8 cellular contexts compared by ENCODE assay signal in genomic region chr5:176537608-176538504, GRCh38. TPM values are rescaled to one million over a fixed set of nuclear protein-coding genes. Genes with fewer than 3 reads are reported as not detected.
DNase-seq lines count a peak whose midpoint lies in the region; ATAC-seq and TF ChIP-seq lines count a peak whose summit lies in the region.

No MANE protein-coding gene starts in this region.

- H3K9me3 Mint-ChIP-seq in activated CD4-positive, alpha-beta T cell treated with anti-CD3 and anti-CD28 coated beads, Interleukin-2, amount 10 ng/mL, durations not matched to agents 7 days and 5 days: no peaks in the 10 kb centered on the region

- peak overlapping the region; percentile 86 for H3K4me3 ChIP-seq in BJ (ENCODE audit: low read depth, low read length)
- H3K4me3 ChIP-seq in coronary artery: peak overlapping the region; percentile 99

- H3K4me1 Mint-ChIP-seq in activated CD4-positive, alpha-beta T cell treated with anti-CD3 and anti-CD28 coated beads, Interleukin-2, amount 10 ng/mL, durations not matched to agents 7 days and 5 days: peaks cover 69% of the 10 kb centered on the region

- ATAC-seq in GM19351 (IDR thresholded peaks at IDR 0.05; ENCODE audit: unreplicated experiment) (peak; percentile 68), HG03520 (IDR thresholded peaks at IDR 0.05; ENCODE audit: unreplicated experiment) (peak; percentile 67)

- TF ChIP-seq CTCF in BJ (IDR thresholded peaks at IDR 0.05; ENCODE audit: insufficient read depth, low read depth, low read length) (no peak), coronary artery (IDR thresholded peaks at IDR 0.05) (no peak)

- H3K4me3 Mint-ChIP-seq in activated CD4-positive, alpha-beta T cell treated with anti-CD3 and anti-CD28 coated beads, Interleukin-2, amount 10 ng/mL, durations not matched to agents 7 days and 5 days: peak overlapping the region; percentile 94

- POLR2A ChIA-PET in BJ (lab: Charles Lee): interaction anchor here (0.6 to 0.7 kb wide), 4 partner anchors 90 to 593 kb away, joined by 3 to 6 read pairs (median 4); partner anchors contain the start of gene FAF2
- POLR2A ChIA-PET in activated CD4-positive, alpha-beta T cell treated with anti-CD3 and anti-CD28 coated beads, Interleukin-2, amount 10 ng/mL, durations not matched to agents 7 days and 5 days (lab: Charles Lee): interaction anchor here (0.8 to 1.3 kb wide), 2 partner anchors 90 to 1021 kb away, joined by 4 read pairs; no protein-coding TSS in a partner anchor

- no peaks in the 10 kb centered on the region for H3K27me3 ChIP-seq in BJ (ENCODE audit: control insufficient read depth, insufficient read depth, low read length)
- H3K27me3 ChIP-seq in layer of hippocampus (ENCODE audit: control insufficient read depth, insufficient read depth, low read length): no peaks in the 10 kb centered on the region

- peak; percentile 98 for DNase-seq in BJ (ENCODE audit: low read depth)
- DNase-seq in NCI-H526 treated with DMSO at 0.1 percent for 48 hours (lab: John Stamatoyannopoulos, UW): peak; percentile 95
- peak; percentile 99 for DNase-seq in activated CD4-positive, alpha-beta T cell treated with anti-CD3 and anti-CD28 coated beads, Interleukin-2, amount 10 ng/mL, durations not matched to agents 7 days and 5 days
- DNase-seq in coronary artery (ENCODE audit: low spot score): peak; percentile 100
- peak; percentile 87 to 93 for DNase-seq in stimulated activated CD4-positive, alpha-beta T cell treated with anti-CD3 and anti-CD28 coated beads, Interleukin-1b, Interleukin-23, amount 100 ng/mL, for 4 hours (ENCODE audit: low read depth in 2 of 2)

- CTCF ChIA-PET in BJ (lab: Yijun Ruan, JAX): interaction anchor here (0.7 kb wide), 1 partner anchor 120 kb away, joined by 3 read pairs; no protein-coding TSS in a partner anchor
- CTCF ChIA-PET in activated CD4-positive, alpha-beta T cell treated with anti-CD3 and anti-CD28 coated beads, Interleukin-2, amount 10 ng/mL, durations not matched to agents 7 days and 5 days (lab: Charles Lee): interaction anchor here (0.6 to 2.9 kb wide), 12 partner anchors 9 to 122 kb away, joined by 3 to 8 read pairs (median 3); partner anchors contain the start of genes CLTB and FAF2

- H3K27ac ChIP-seq in coronary artery (peak overlapping the region; percentile 90 to 100), layer of hippocampus (ENCODE audit: low read depth, low read length) (peak overlapping the region; percentile 99)

- no peaks in the 10 kb centered on the region for H3K27me3 Mint-ChIP-seq in activated CD4-positive, alpha-beta T cell treated with anti-CD3 and anti-CD28 coated beads, Interleukin-2, amount 10 ng/mL, durations not matched to agents 7 days and 5 days

- peak overlapping the region; percentile 100 for H3K27ac Mint-ChIP-seq in activated CD4-positive, alpha-beta T cell treated with anti-CD3 and anti-CD28 coated beads, Interleukin-2, amount 10 ng/mL, durations not matched to agents 7 days and 5 days

- H3K36me3 ChIP-seq in BJ (ENCODE audit: control insufficient read depth, insufficient read depth, low read length): no peaks in the 10 kb centered on the region

- peaks cover 31% of the 10 kb centered on the region for H3K36me3 Mint-ChIP-seq in activated CD4-positive, alpha-beta T cell treated with anti-CD3 and anti-CD28 coated beads, Interleukin-2, amount 10 ng/mL, durations not matched to agents 7 days and 5 days (ENCODE audit: low read depth)

RNA-seq across cellular contexts. Expression of gene RNF44, which starts 0.7 kb away (rescaled TPM):
- polyA plus RNA-seq in BJ (2011; rRNA removed): 3.1 and 6.0 TPM in 2 replicates
- polyA minus RNA-seq in BJ (2011; rRNA and poly(A)+ RNA removed): 3.2 and 3.4 TPM in 2 replicates
- total RNA-seq in activated CD4-positive, alpha-beta T cell treated with anti-CD3 and anti-CD28 coated beads, Interleukin-2, amount 10 ng/mL, durations not matched to agents 7 days and 5 days: 100 to 1,000 TPM; 137 TPM

RNA-seq across cellular contexts. Expression of gene CDHR2, which starts 11.3 kb away (rescaled TPM):
- polyA plus RNA-seq in BJ (2011; rRNA removed): not detected in 2 replicates
- polyA minus RNA-seq in BJ (2011; rRNA and poly(A)+ RNA removed): 0.05 TPM in 1 of 2 replicates, not detected in the other
- total RNA-seq in activated CD4-positive, alpha-beta T cell treated with anti-CD3 and anti-CD28 coated beads, Interleukin-2, amount 10 ng/mL, durations not matched to agents 7 days and 5 days: 1 to 10 TPM; 1.3 to 2.4 TPM

Comparison
In these comparisons a context has a peak if more than half of its experiments do, and no peak if none do; other contexts are left out.
1. Peak in every context shown above with its lines: DNase-seq, ATAC-seq, H3K4me3 ChIP-seq and H3K27ac ChIP-seq.